ENCODE assay signal across 11 cellular contexts in the genomic region with DNA sequence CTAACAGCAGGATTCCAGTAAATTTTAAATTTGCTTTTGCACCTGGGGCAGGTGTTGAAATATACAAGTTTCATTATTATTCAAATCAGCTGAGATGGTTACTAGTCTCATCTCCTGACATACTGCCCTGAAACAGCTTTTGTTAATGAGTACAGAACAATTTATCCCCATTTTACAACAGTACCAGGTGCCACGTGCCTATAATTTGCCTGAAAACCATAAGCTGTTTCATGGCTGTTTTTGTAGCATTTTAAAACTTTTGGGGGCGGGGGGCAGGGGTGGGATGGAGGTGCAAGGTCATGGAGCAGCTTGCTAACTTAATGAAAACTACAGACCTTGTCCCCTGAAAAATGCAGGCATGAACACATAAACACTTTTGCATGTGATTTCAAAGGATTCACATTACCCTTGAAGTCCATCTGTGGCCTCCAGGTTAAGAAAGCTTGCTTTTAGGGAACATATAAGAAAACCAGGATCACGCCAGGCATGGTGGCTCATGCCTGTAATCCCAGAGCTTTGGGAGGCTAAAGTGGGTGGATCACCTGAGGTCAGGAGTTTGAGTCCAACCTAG. TPM values are rescaled to one million over a fixed set of nuclear protein-coding genes. Genes with fewer than 3 reads are reported as not detected.
DNase-seq lines count a peak whose midpoint lies in the region; ATAC-seq and TF ChIP-seq lines count a peak whose summit lies in the region.
"Had no signal": no experiment of that assay in that cellular context is flagged by ENCODE, and none has a peak within 500 bp of the region (broad histone marks: within the 10 kb centered on the region; RNA-seq: fewer than 3 reads in every experiment).

No MANE protein-coding gene starts in this region.

- no peaks in the 10 kb centered on the region for H4K20me1 ChIP-seq in osteoblast (ENCODE audit: insufficient read depth, low read length)

- H2AFZ ChIP-seq in osteoblast (ENCODE audit: low read length): no peak overlapping the region

- no peak overlapping the region for H3K4me2 ChIP-seq in osteoblast (ENCODE audit: insufficient read depth, low read length)

- H3K36me3 Mint-ChIP-seq in activated naive CD8-positive, alpha-beta T cell treated with anti-CD3 and anti-CD28 coated beads, Interleukin-2, amount 10 ng/mL, durations not matched to agents 7 days and 5 days: peaks cover 34% of the 10 kb centered on the region

- peak; percentile 58 for ATAC-seq in GM18909 (IDR thresholded peaks at IDR 0.05; ENCODE audit: poor library complexity, unreplicated experiment)
- peak; percentile 53 for ATAC-seq in GM21529 (IDR thresholded peaks at IDR 0.05; ENCODE audit: unreplicated experiment)
- peak; percentile 55 for ATAC-seq in HG03159 (IDR thresholded peaks at IDR 0.05; ENCODE audit: unreplicated experiment)
- peak; percentile 11 for ATAC-seq in activated naive CD8-positive, alpha-beta T cell treated with anti-CD3 and anti-CD28 coated beads, Interleukin-2, amount 10 ng/mL, durations not matched to agents 7 days and 5 days (ENCODE audit: low read depth)

- peaks cover 62% of the 10 kb centered on the region for H3K4me1 Mint-ChIP-seq in activated naive CD8-positive, alpha-beta T cell treated with anti-CD3 and anti-CD28 coated beads, Interleukin-2, amount 10 ng/mL, durations not matched to agents 7 days and 5 days

- H3K79me2 ChIP-seq in osteoblast (ENCODE audit: insufficient read depth, low read length): no peaks in the 10 kb centered on the region

- no peak for TF ChIP-seq CTCF in osteoblast (IDR thresholded peaks at IDR 0.05; ENCODE audit: extremely low read depth, low read depth, low read length)

- POLR2A ChIA-PET in activated naive CD8-positive, alpha-beta T cell treated with anti-CD3 and anti-CD28 coated beads, Interleukin-2, amount 10 ng/mL, durations not matched to agents 7 days and 5 days (lab: Charles Lee): interaction anchor here (0.6 to 2.3 kb wide), 11 partner anchors 8 to 289 kb away, joined by 3 to 9 read pairs (median 4); partner anchors contain the start of genes HAVCR2 and MED7

- peaks cover 1% of the 10 kb centered on the region for H3K9me3 Mint-ChIP-seq in activated naive CD8-positive, alpha-beta T cell treated with anti-CD3 and anti-CD28 coated beads, Interleukin-2, amount 10 ng/mL, durations not matched to agents 7 days and 5 days

- peak overlapping the region; percentile 79 for H3K27ac Mint-ChIP-seq in activated naive CD8-positive, alpha-beta T cell treated with anti-CD3 and anti-CD28 coated beads, Interleukin-2, amount 10 ng/mL, durations not matched to agents 7 days and 5 days

- H3K4me3 ChIP-seq in osteoblast (ENCODE audit: insufficient read depth, low read length): no peak overlapping the region
- H3K4me3 ChIP-seq: SJCRH30 had no signal

- no peak for DNase-seq in activated naive CD8-positive, alpha-beta T cell treated with anti-CD3 and anti-CD28 coated beads, Interleukin-2, amount 10 ng/mL, durations not matched to agents 7 days and 5 days
- DNase-seq in iPS-NIHi11 (ENCODE audit: low spot score): no peak
- no peak for DNase-seq in NCI-H2107 treated with DMSO at 0.1 percent for 48 hours (lab: John Stamatoyannopoulos, UW; ENCODE audit: unreplicated experiment)
- no peak for DNase-seq in NCI-H226
- DNase-seq in osteoblast (ENCODE audit: insufficient read length, low spot score, missing footprints): no peak
- DNase-seq: NCI-H1694, occipital lobe, SJCRH30 had no signal

- no peaks in the 10 kb centered on the region for H3K36me3 ChIP-seq in osteoblast (ENCODE audit: insufficient read depth, low read length)
- H3K36me3 ChIP-seq: SJCRH30 had no signal

- H3K9me3 ChIP-seq in osteoblast (ENCODE audit: low read depth, low read length): no peaks in the 10 kb centered on the region
- H3K9me3 ChIP-seq: SJCRH30 had no signal

- H3K27ac ChIP-seq in osteoblast (ENCODE audit: low read depth, low read length): no peak overlapping the region
- H3K27ac ChIP-seq: SJCRH30 had no signal

- H3K27me3 Mint-ChIP-seq in activated naive CD8-positive, alpha-beta T cell treated with anti-CD3 and anti-CD28 coated beads, Interleukin-2, amount 10 ng/mL, durations not matched to agents 7 days and 5 days: no peaks in the 10 kb centered on the region

- no peaks in the 10 kb centered on the region for H3K27me3 ChIP-seq in osteoblast (ENCODE audit: insufficient read depth, low read length)
- H3K27me3 ChIP-seq: SJCRH30 had no signal

- peak overlapping the region; percentile 75 for H3K4me3 Mint-ChIP-seq in activated naive CD8-positive, alpha-beta T cell treated with anti-CD3 and anti-CD28 coated beads, Interleukin-2, amount 10 ng/mL, durations not matched to agents 7 days and 5 days

- no peaks in the 10 kb centered on the region for H3K4me1 ChIP-seq in osteoblast (ENCODE audit: insufficient read depth, low read length)
- H3K4me1 ChIP-seq: SJCRH30 had no signal

RNA-seq across cellular contexts. Expression of gene TIMD4, which starts 42.1 kb away (rescaled TPM):
- 1 to 10 TPM; 3.7 to 4.9 TPM for total RNA-seq in activated naive CD8-positive, alpha-beta T cell treated with anti-CD3 and anti-CD28 coated beads, Interleukin-2, amount 10 ng/mL, durations not matched to agents 7 days and 5 days
- not detected in 2 replicates for total RNA-seq in osteoblast
- total RNA-seq: occipital lobe, SJCRH30 had no signal
